1 cellular context compared by ENCODE assay signal in the genomic region with DNA sequence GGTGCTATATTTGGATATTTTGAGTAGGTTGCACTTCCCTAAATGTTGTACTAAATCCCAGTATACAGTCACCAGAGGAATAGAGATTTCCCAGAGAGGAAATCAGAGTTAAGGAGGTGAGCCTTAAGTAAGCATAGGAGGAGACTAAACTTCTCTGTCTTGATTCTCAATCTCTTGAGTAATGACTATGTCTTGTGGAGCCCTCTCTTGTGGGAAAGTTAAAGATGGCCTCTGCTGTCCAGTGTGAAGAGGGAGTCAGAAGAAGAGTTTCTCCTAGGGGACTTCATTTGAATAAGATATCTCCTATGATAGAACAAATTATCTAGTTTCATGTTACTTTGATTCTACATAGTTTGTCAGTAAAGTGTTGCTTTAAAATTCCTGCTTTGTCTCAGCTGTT.
TF ChIP-seq lines count a peak whose summit lies in the region.

No MANE protein-coding gene starts in this region.

TF ChIP-seq in GM12878, 131 proteins besides CTCF, POLR2A, EP300 and RAD21:
- 0 out of 2 replicates have a peak, but pooled peaks have one; percentile 5 for TF ChIP-seq SPI1 (IDR thresholded peaks at IDR 0.05; ENCODE audit: borderline replicate concordance, insufficient read depth, low read depth, low read length)
- no peak for TF ChIP-seq FOXM1 (IDR thresholded peaks at IDR 0.05; ENCODE audit: low read depth, low read length)
